ENCODE assay signal across 1 cellular context in genomic region chr4:6693274-6694176, GRCh38.
A peak's percentile ranks its signal among the peaks of the same experiment; 100 is the strongest.
TF ChIP-seq lines count a peak whose summit lies in the region.

Gene S100P (plus strand): TSS chr4:6693878. CDS start chr4:6693933, 55 bp downstream.

TF ChIP-seq in HepG2, 621 proteins besides CTCF, POLR2A, EP300 and RAD21 (continued from another document and continues in another):
- peak; percentile 81; the same call in 1 of the 2 replicates for TF ChIP-seq MYC (CRISPR knock-in tag; IDR thresholded peaks at IDR 0.05; ENCODE audit: borderline replicate concordance)
- TF ChIP-seq AGO1 (IDR thresholded peaks at IDR 0.05; ENCODE audit: low read depth, low read length, poor library complexity, severe bottlenecking), result no peak
- peak; percentile 92 for TF ChIP-seq PATZ1 (CRISPR knock-in tag; IDR thresholded peaks at IDR 0.05)
- no peak; the same call in 1 of the 2 replicates for TF ChIP-seq ZNF503 (CRISPR knock-in tag; IDR thresholded peaks at IDR 0.05)
- 0 out of 2 replicates have a peak, but pooled peaks have one; percentile 45 for TF ChIP-seq DPF2 (CRISPR knock-in tag; IDR thresholded peaks at IDR 0.05; ENCODE audit: borderline replicate concordance, low read depth)
- 0 out of 2 replicates have a peak, but pooled peaks have one; percentile 12 for TF ChIP-seq ZNF691 (CRISPR knock-in tag; IDR thresholded peaks at IDR 0.05; ENCODE audit: borderline replicate concordance, low read depth)
- no peak for TF ChIP-seq CENPT (CRISPR knock-in tag; IDR thresholded peaks at IDR 0.05; ENCODE audit: low read depth)
- no peak for TF ChIP-seq PBX3 (CRISPR knock-in tag; IDR thresholded peaks at IDR 0.05; ENCODE audit: borderline replicate concordance)
- TF ChIP-seq HNRNPL (IDR thresholded peaks at IDR 0.05; ENCODE audit: low read depth, low read length), result peak; percentile 84; the same call in 1 of the 2 replicates
- peak; percentile 73 for TF ChIP-seq ZNF781 (CRISPR knock-in tag; IDR thresholded peaks at IDR 0.05; ENCODE audit: borderline replicate concordance, not compliant biosample characterization)
- TF ChIP-seq RBFOX2 (IDR thresholded peaks at IDR 0.05; ENCODE audit: low read depth, low read length), result peak; percentile 61
- TF ChIP-seq ZNF160 (CRISPR knock-in tag; IDR thresholded peaks at IDR 0.05), result no peak
- TF ChIP-seq ZFP36L2 (CRISPR knock-in tag; IDR thresholded peaks at IDR 0.05), result no peak
- no peak for TF ChIP-seq ZNF382 (CRISPR knock-in tag; IDR thresholded peaks at IDR 0.05; ENCODE audit: borderline replicate concordance)
- TF ChIP-seq ZNF235 (CRISPR knock-in tag; IDR thresholded peaks at IDR 0.05; ENCODE audit: borderline replicate concordance), result no peak
- TF ChIP-seq ZNF234 (CRISPR knock-in tag; conservative IDR thresholded peaks at IDR 0.05), result peak; percentile 67; the same call in 1 of the 2 replicates
- TF ChIP-seq ZNF232 (CRISPR knock-in tag; IDR thresholded peaks at IDR 0.05; ENCODE audit: borderline replicate concordance), result no peak; the same call in 1 of the 2 replicates
- TF ChIP-seq GLI4 (CRISPR knock-in tag; IDR thresholded peaks at IDR 0.05; ENCODE audit: borderline replicate concordance), result peak; percentile 80; the same call in 1 of the 2 replicates
- 0 out of 2 replicates have a peak, but pooled peaks have one; percentile 23 for TF ChIP-seq NRL (CRISPR knock-in tag; IDR thresholded peaks at IDR 0.05; ENCODE audit: borderline replicate concordance)
- TF ChIP-seq SKIL (CRISPR knock-in tag; IDR thresholded peaks at IDR 0.05; ENCODE audit: borderline replicate concordance), result no peak
- no peak for TF ChIP-seq RBAK (CRISPR knock-in tag; IDR thresholded peaks at IDR 0.05)
- peak; percentile 47 for TF ChIP-seq ISL2 (CRISPR knock-in tag; IDR thresholded peaks at IDR 0.05)
- TF ChIP-seq DRAP1 (CRISPR knock-in tag; IDR thresholded peaks at IDR 0.05), result peak; percentile 99
- no peak for TF ChIP-seq CERS6 (CRISPR knock-in tag; IDR thresholded peaks at IDR 0.05)
- TF ChIP-seq RXRA (CRISPR knock-in tag; IDR thresholded peaks at IDR 0.05), result no peak; the same call in 1 of the 2 replicates
- TF ChIP-seq ZNF672 (CRISPR knock-in tag; IDR thresholded peaks at IDR 0.05), result no peak
- TF ChIP-seq CBX2 (IDR thresholded peaks at IDR 0.05; ENCODE audit: low read depth, low read length), result no peak
- no peak for TF ChIP-seq CBX2 (CRISPR knock-in tag; IDR thresholded peaks at IDR 0.05; ENCODE audit: low read depth)
- TF ChIP-seq ZNF256 (CRISPR knock-in tag; conservative IDR thresholded peaks at IDR 0.05), result no peak
- no peak; the same call in 1 of the 2 replicates for TF ChIP-seq SMAD3 (CRISPR knock-in tag; IDR thresholded peaks at IDR 0.05)
- peak; percentile 65 for TF ChIP-seq ZBTB7A (CRISPR knock-in tag; IDR thresholded peaks at IDR 0.05)
- TF ChIP-seq ZNF263 (CRISPR knock-in tag; IDR thresholded peaks at IDR 0.05), result peak; percentile 92
- TF ChIP-seq ZSCAN25 (CRISPR knock-in tag; IDR thresholded peaks at IDR 0.05), result 0 out of 2 replicates have a peak, but pooled peaks have one; percentile 56
- no peak for TF ChIP-seq E2F1 (CRISPR knock-in tag; IDR thresholded peaks at IDR 0.05)
- peak; percentile 47 for TF ChIP-seq ZSCAN21 (CRISPR knock-in tag; IDR thresholded peaks at IDR 0.05; ENCODE audit: borderline replicate concordance)
- peak; percentile 65 for TF ChIP-seq ZNF772 (CRISPR knock-in tag; IDR thresholded peaks at IDR 0.05)
- TF ChIP-seq ZBTB46 (CRISPR knock-in tag; IDR thresholded peaks at IDR 0.05; ENCODE audit: borderline replicate concordance), result no peak
- TF ChIP-seq ZFP36 (IDR thresholded peaks at IDR 0.05; ENCODE audit: borderline replicate concordance, low read depth, low read length, partially characterized antibody), result no peak
- no peak for TF ChIP-seq XRCC5 (optimal IDR thresholded peaks at IDR 0.05; ENCODE audit: low read length)
- peak; percentile 90 for TF ChIP-seq SNAI1 (CRISPR knock-in tag; IDR thresholded peaks at IDR 0.05; ENCODE audit: borderline replicate concordance)
- TF ChIP-seq RFXAP (CRISPR knock-in tag; IDR thresholded peaks at IDR 0.05; ENCODE audit: borderline replicate concordance), result peak; percentile 64; the same call in 1 of the 2 replicates
- TF ChIP-seq WIZ (CRISPR knock-in tag; IDR thresholded peaks at IDR 0.05), result peak; percentile 73; the same call in 1 of the 2 replicates
- TF ChIP-seq ZNF326 (CRISPR knock-in tag; IDR thresholded peaks at IDR 0.05; ENCODE audit: borderline replicate concordance), result no peak
- peak; percentile 97; the same call in 1 of the 2 replicates for TF ChIP-seq RNF219 (CRISPR knock-in tag; IDR thresholded peaks at IDR 0.05)
- no peak; the same call in 1 of the 2 replicates for TF ChIP-seq MEIS2 (CRISPR knock-in tag; IDR thresholded peaks at IDR 0.05)
- no peak for TF ChIP-seq ZNF703 (CRISPR knock-in tag; IDR thresholded peaks at IDR 0.05; ENCODE audit: borderline replicate concordance)
- TF ChIP-seq LRRFIP1 (CRISPR knock-in tag; conservative IDR thresholded peaks at IDR 0.05), result no peak
